In genomic region chr5:96641368-96641767, GRCh38 we compare ENCODE assay signal across 17 cellular contexts.
"Had no signal": no experiment of that assay in that cellular context is flagged by ENCODE, and none has a peak within 500 bp of the region (broad histone marks: within the 10 kb centered on the region; RNA-seq: fewer than 3 reads in every experiment).

No MANE protein-coding gene starts in this region.

- ATAC-seq: activated CD4-positive, CD25-positive, alpha-beta regulatory T cell treated with anti-CD3 and anti-CD28 coated beads, Interleukin-2, amount 50 U/mL, for 24 hours; activated CD8-positive, alpha-beta memory T cell treated with anti-CD3 and anti-CD28 coated beads, Interleukin-2, amount 10 ng/mL, durations not matched to agents 7 days and 5 days; heart left ventricle; left ventricle myocardium superior; stimulated activated naive CD8-positive, alpha-beta T cell treated with anti-CD3 and anti-CD28 coated beads, Interleukin-15, amount 100 ng/mL, for 72 hours had no signal

- H3K27ac ChIP-seq: brain microvascular endothelial cell, heart left ventricle, neural progenitor cell, ovary, thoracic aorta had no signal

- H3K9me3 ChIP-seq: heart left ventricle, ovary, thoracic aorta had no signal

- H3K9me3 Mint-ChIP-seq: activated T-cell treated with anti-CD3 and anti-CD28 coated beads, Interleukin-2, amount 50 U/mL, for 4 hours; endodermal cell; neural progenitor cell; stimulated activated naive CD8-positive, alpha-beta T cell treated with anti-CD3 and anti-CD28 coated beads, Interleukin-15, amount 100 ng/mL, for 72 hours had no signal

- H3K4me1 ChIP-seq: heart left ventricle, neural progenitor cell had no signal

- H3K27ac Mint-ChIP-seq: activated CD8-positive, alpha-beta memory T cell treated with anti-CD3 and anti-CD28 coated beads, Interleukin-2, amount 10 ng/mL, durations not matched to agents 7 days and 5 days; activated naive CD8-positive, alpha-beta T cell; endodermal cell; neural progenitor cell; stimulated activated naive CD8-positive, alpha-beta T cell treated with anti-CD3 and anti-CD28 coated beads, Interleukin-15, amount 100 ng/mL, for 72 hours had no signal

- H3K36me3 Mint-ChIP-seq: activated CD8-positive, alpha-beta memory T cell treated with anti-CD3 and anti-CD28 coated beads, Interleukin-2, amount 10 ng/mL, durations not matched to agents 7 days and 5 days; activated naive CD8-positive, alpha-beta T cell; neural progenitor cell had no signal

- H3K27me3 ChIP-seq: brain microvascular endothelial cell, heart left ventricle, neural progenitor cell, ovary had no signal

- DNase-seq: activated CD4-positive, alpha-beta T cell treated with anti-CD3 and anti-CD28 coated beads, Interleukin-2, amount 50 U/mL, for 48 hours; activated CD8-positive, alpha-beta memory T cell treated with anti-CD3 and anti-CD28 coated beads, Interleukin-2, amount 10 ng/mL, durations not matched to agents 7 days and 5 days; activated effector memory CD4-positive, alpha-beta T cell treated with anti-CD3 and anti-CD28 coated beads, Interleukin-2, amount 50 U/mL, for 16 hours; activated T-cell treated with anti-CD3 and anti-CD28 coated beads, Interleukin-2, amount 50 U/mL, for 4 hours; brain microvascular endothelial cell; cerebellar nuclear complex; endodermal cell; heart left ventricle; islet precursor cell; left ventricle myocardium superior; ovary; stimulated activated CD4-positive, alpha-beta T cell treated with anti-CD3 and anti-CD28 coated beads, Interleukin-2, amount 100 ng/mL, for 48 hours; stimulated activated naive CD8-positive, alpha-beta T cell treated with anti-CD3 and anti-CD28 coated beads, Interleukin-15, amount 100 ng/mL, for 72 hours had no signal

- H3K4me1 Mint-ChIP-seq: neural progenitor cell; stimulated activated naive CD8-positive, alpha-beta T cell treated with anti-CD3 and anti-CD28 coated beads, Interleukin-15, amount 100 ng/mL, for 72 hours had no signal

- H3K4me3 ChIP-seq: heart left ventricle, neural progenitor cell, ovary, thoracic aorta had no signal

- H3K4me3 Mint-ChIP-seq: activated CD8-positive, alpha-beta memory T cell treated with anti-CD3 and anti-CD28 coated beads, Interleukin-2, amount 10 ng/mL, durations not matched to agents 7 days and 5 days; activated naive CD8-positive, alpha-beta T cell; activated T-cell treated with anti-CD3 and anti-CD28 coated beads, Interleukin-2, amount 50 U/mL, for 4 hours; endodermal cell; neural progenitor cell; stimulated activated naive CD8-positive, alpha-beta T cell treated with anti-CD3 and anti-CD28 coated beads, Interleukin-15, amount 100 ng/mL, for 72 hours had no signal

- H3K36me3 ChIP-seq: brain microvascular endothelial cell, heart left ventricle, neural progenitor cell, ovary, thoracic aorta had no signal

- H3K27me3 Mint-ChIP-seq: stimulated activated naive CD8-positive, alpha-beta T cell treated with anti-CD3 and anti-CD28 coated beads, Interleukin-15, amount 100 ng/mL, for 72 hours had no signal
